Comparison of ENCODE assay signal across 36 cellular contexts in the genomic region with DNA sequence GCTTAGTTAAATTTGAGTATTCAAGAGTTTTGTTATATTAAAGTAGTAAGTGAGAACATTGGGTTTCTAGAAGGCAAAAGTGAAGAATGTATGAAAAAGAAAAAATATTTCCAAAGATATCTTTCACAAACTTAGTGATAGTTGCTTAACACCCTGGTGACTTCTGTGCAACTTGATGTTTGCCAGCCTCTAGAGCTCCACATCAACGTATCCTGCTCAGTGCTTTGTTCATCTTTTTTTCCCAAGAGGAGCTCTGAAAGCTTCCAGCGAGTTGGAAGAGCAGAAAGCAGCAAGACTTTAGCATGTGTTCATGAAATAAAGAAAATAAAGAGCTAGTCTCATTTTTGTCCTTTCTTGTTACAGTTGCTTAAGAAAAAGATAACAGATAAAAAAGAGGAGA.
"Had no signal": no experiment of that assay in that cellular context is flagged by ENCODE, and none has a peak within 500 bp of the region (broad histone marks: within the 10 kb centered on the region; RNA-seq: fewer than 3 reads in every experiment).

No MANE protein-coding gene starts in this region.

- H3K27ac ChIP-seq: body of pancreas, brain microvascular endothelial cell, breast epithelium, VCaP had no signal

- H3K4me3 ChIP-seq: body of pancreas, breast epithelium had no signal

- H3K36me3 Mint-ChIP-seq: activated CD4-positive, alpha-beta memory T cell treated with anti-CD3 and anti-CD28 coated beads for 36 hours; activated naive CD4-positive, alpha-beta T cell treated with anti-CD3 and anti-CD28 coated beads, Interleukin-2, amount 10 ng/mL, durations not matched to agents 7 days and 5 days; activated naive CD4-positive, alpha-beta T cell treated with anti-CD3 and anti-CD28 coated beads, Interleukin-2, amount 50 U/mL, for 24 hours; activated naive CD8-positive, alpha-beta T cell; activated naive CD8-positive, alpha-beta T cell treated with anti-CD3 and anti-CD28 coated beads, Interleukin-2, amount 10 ng/mL, durations not matched to agents 7 days and 5 days had no signal

- H3K9me3 ChIP-seq: body of pancreas, breast epithelium had no signal

- H3K36me3 ChIP-seq: brain microvascular endothelial cell, breast epithelium had no signal

- H3K9me3 Mint-ChIP-seq: activated CD4-positive, alpha-beta memory T cell treated with anti-CD3 and anti-CD28 coated beads for 36 hours; activated naive CD4-positive, alpha-beta T cell treated with anti-CD3 and anti-CD28 coated beads, Interleukin-2, amount 50 U/mL, for 24 hours had no signal

- ATAC-seq: activated CD8-positive, alpha-beta T cell treated with anti-CD3 and anti-CD28 coated beads for 36 hours; activated naive CD8-positive, alpha-beta T cell treated with anti-CD3 and anti-CD28 coated beads, Interleukin-2, amount 50 U/mL, for 24 hours; activated T-cell treated with anti-CD3 and anti-CD28 coated beads, Interleukin-2, amount 50 U/mL, for 4 hours; activated T-cell treated with anti-CD3 and anti-CD28 coated beads, Interleukin-2, amount 50 U/mL, for 72 hours; body of pancreas had no signal

- H3K4me1 ChIP-seq: body of pancreas, breast epithelium had no signal

- H3K27ac Mint-ChIP-seq: activated B cell treated with CpG ODN at 0.5 μM for 24 hours; activated CD4-positive, alpha-beta memory T cell treated with anti-CD3 and anti-CD28 coated beads for 36 hours; activated CD4-positive, alpha-beta T cell treated with anti-CD3 and anti-CD28 coated beads, Interleukin-2, amount 10 ng/mL, durations not matched to agents 24 days and 14 days; activated CD8-positive, alpha-beta T cell treated with anti-CD3 and anti-CD28 coated beads for 36 hours; activated naive CD4-positive, alpha-beta T cell treated with anti-CD3 and anti-CD28 coated beads, Interleukin-2, amount 10 ng/mL, durations not matched to agents 7 days and 5 days; activated naive CD4-positive, alpha-beta T cell treated with anti-CD3 and anti-CD28 coated beads, Interleukin-2, amount 50 U/mL, for 24 hours; activated naive CD8-positive, alpha-beta T cell; activated naive CD8-positive, alpha-beta T cell treated with anti-CD3 and anti-CD28 coated beads, Interleukin-2, amount 10 ng/mL, durations not matched to agents 7 days and 5 days; activated naive CD8-positive, alpha-beta T cell treated with anti-CD3 and anti-CD28 coated beads, Interleukin-2, amount 50 U/mL, for 24 hours; activated T-cell treated with anti-CD3 and anti-CD28 coated beads, Interleukin-2, amount 50 U/mL, for 72 hours; activated T-helper 2 cell treated with anti-CD3 and anti-CD28 coated beads, Interferon-gamma antibody, Interleukin-2, Interleukin-4, amounts not matched to agents 10 μg/mL and 5 μg/mL and 100 μg/mL, durations not matched to agents 14 hours and 24 hours and 36 hours; T-helper 1 cell treated with Interleukin-12 subunit alpha and Interleukin-12 subunit beta and Interleukin-4 antibody, amounts not matched to agents 30 μg/mL and 1 μg/mL, for 36 hours; T-helper 2 cell treated with Interferon-gamma antibody and Interleukin-4, amounts not matched to agents 5 μg/mL and 100 μg/mL, for 36 hours had no signal

- H3K27me3 Mint-ChIP-seq: activated B cell treated with CpG ODN at 0.5 μM for 24 hours; activated CD4-positive, alpha-beta memory T cell treated with anti-CD3 and anti-CD28 coated beads for 36 hours; activated CD4-positive, alpha-beta T cell treated with anti-CD3 and anti-CD28 coated beads, Interleukin-2, amount 10 ng/mL, durations not matched to agents 24 days and 14 days; activated CD8-positive, alpha-beta T cell treated with anti-CD3 and anti-CD28 coated beads for 36 hours; activated naive CD4-positive, alpha-beta T cell treated with anti-CD3 and anti-CD28 coated beads, Interleukin-2, amount 10 ng/mL, durations not matched to agents 7 days and 5 days; activated naive CD4-positive, alpha-beta T cell treated with anti-CD3 and anti-CD28 coated beads, Interleukin-2, amount 50 U/mL, for 24 hours; activated naive CD8-positive, alpha-beta T cell; activated naive CD8-positive, alpha-beta T cell treated with anti-CD3 and anti-CD28 coated beads, Interleukin-2, amount 10 ng/mL, durations not matched to agents 7 days and 5 days; activated naive CD8-positive, alpha-beta T cell treated with anti-CD3 and anti-CD28 coated beads, Interleukin-2, amount 50 U/mL, for 24 hours; central memory CD8-positive, alpha-beta T cell had no signal

- H3K27me3 ChIP-seq: body of pancreas, brain microvascular endothelial cell, breast epithelium had no signal

- DNase-seq: activated B cell treated with CpG ODN at 0.5 μM for 24 hours; activated CD4-positive, alpha-beta memory T cell treated with anti-CD3 and anti-CD28 coated beads for 36 hours; activated CD4-positive, alpha-beta T cell treated with anti-CD3 and anti-CD28 coated beads for 4 hours; activated CD4-positive, alpha-beta T cell treated with anti-CD3 and anti-CD28 coated beads, Interleukin-2, amount 10 ng/mL, durations not matched to agents 24 days and 14 days; activated CD4-positive, alpha-beta T cell treated with anti-CD3 and anti-CD28 coated beads, Interleukin-2, amount 50 U/mL, for 1 hour; activated CD4-positive, alpha-beta T cell treated with anti-CD3 and anti-CD28 coated beads, Interleukin-2, amount 50 U/mL, for 4 hours; activated CD4-positive, CD25-positive, alpha-beta regulatory T cell treated with anti-CD3 and anti-CD28 coated beads, Interleukin-2, amount 50 U/mL, for 72 hours; activated CD8-positive, alpha-beta memory T cell treated with anti-CD3 and anti-CD28 coated beads, Interleukin-2, amount 50 U/mL, for 4 hours; activated CD8-positive, alpha-beta T cell treated with anti-CD3 and anti-CD28 coated beads for 36 hours; activated effector memory CD4-positive, alpha-beta T cell treated with Interleukin-2 at 50 U/mL for 16 hours; activated gamma-delta T cell; activated naive CD4-positive, alpha-beta T cell treated with anti-CD3 and anti-CD28 coated beads, Interleukin-2, amount 10 ng/mL, durations not matched to agents 7 days and 5 days; activated naive CD4-positive, alpha-beta T cell treated with Interleukin-2 at 50 U/mL for 16 hours; activated naive CD8-positive, alpha-beta T cell treated with anti-CD3 and anti-CD28 coated beads, Interleukin-2, amount 10 ng/mL, durations not matched to agents 7 days and 5 days; activated naive CD8-positive, alpha-beta T cell treated with anti-CD3 and anti-CD28 coated beads, Interleukin-2, amount 50 U/mL, for 24 hours; activated T-cell treated with anti-CD3 and anti-CD28 coated beads for 4 hours; activated T-cell treated with anti-CD3 and anti-CD28 coated beads, Interleukin-2, amount 50 U/mL, for 1 hour; activated T-cell treated with anti-CD3 and anti-CD28 coated beads, Interleukin-2, amount 50 U/mL, for 4 hours; activated T-cell treated with anti-CD3 and anti-CD28 coated beads, Interleukin-2, amount 50 U/mL, for 72 hours; amygdala; anterior cingulate cortex; body of pancreas; brain microvascular endothelial cell; caudate nucleus; SW 1271; T-helper 1 cell; T-helper 2 cell; T-helper 9 cell had no signal

- H3K4me3 Mint-ChIP-seq: activated B cell treated with CpG ODN at 0.5 μM for 24 hours; activated CD4-positive, alpha-beta memory T cell treated with anti-CD3 and anti-CD28 coated beads for 36 hours; activated CD4-positive, alpha-beta T cell treated with anti-CD3 and anti-CD28 coated beads, Interleukin-2, amount 10 ng/mL, durations not matched to agents 24 days and 14 days; activated CD8-positive, alpha-beta T cell treated with anti-CD3 and anti-CD28 coated beads for 36 hours; activated naive CD4-positive, alpha-beta T cell treated with anti-CD3 and anti-CD28 coated beads, Interleukin-2, amount 10 ng/mL, durations not matched to agents 7 days and 5 days; activated naive CD4-positive, alpha-beta T cell treated with anti-CD3 and anti-CD28 coated beads, Interleukin-2, amount 50 U/mL, for 24 hours; activated naive CD8-positive, alpha-beta T cell; activated naive CD8-positive, alpha-beta T cell treated with anti-CD3 and anti-CD28 coated beads, Interleukin-2, amount 10 ng/mL, durations not matched to agents 7 days and 5 days; activated naive CD8-positive, alpha-beta T cell treated with anti-CD3 and anti-CD28 coated beads, Interleukin-2, amount 50 U/mL, for 24 hours; activated T-cell treated with anti-CD3 and anti-CD28 coated beads, Interleukin-2, amount 50 U/mL, for 4 hours; activated T-cell treated with anti-CD3 and anti-CD28 coated beads, Interleukin-2, amount 50 U/mL, for 72 hours; central memory CD8-positive, alpha-beta T cell; T-helper 1 cell treated with Interleukin-12 subunit alpha and Interleukin-12 subunit beta and Interleukin-4 antibody, amounts not matched to agents 30 μg/mL and 1 μg/mL, for 36 hours; T-helper 2 cell treated with Interferon-gamma antibody and Interleukin-4, amounts not matched to agents 5 μg/mL and 100 μg/mL, for 36 hours had no signal

- H3K4me1 Mint-ChIP-seq: activated B cell treated with CpG ODN at 0.5 μM for 24 hours; activated CD4-positive, alpha-beta T cell treated with anti-CD3 and anti-CD28 coated beads, Interleukin-2, amount 10 ng/mL, durations not matched to agents 24 days and 14 days; activated naive CD4-positive, alpha-beta T cell treated with anti-CD3 and anti-CD28 coated beads, Interleukin-2, amount 10 ng/mL, durations not matched to agents 7 days and 5 days; activated naive CD4-positive, alpha-beta T cell treated with anti-CD3 and anti-CD28 coated beads, Interleukin-2, amount 50 U/mL, for 24 hours; activated naive CD8-positive, alpha-beta T cell treated with anti-CD3 and anti-CD28 coated beads, Interleukin-2, amount 10 ng/mL, durations not matched to agents 7 days and 5 days; activated naive CD8-positive, alpha-beta T cell treated with anti-CD3 and anti-CD28 coated beads, Interleukin-2, amount 50 U/mL, for 24 hours; central memory CD8-positive, alpha-beta T cell had no signal
